17 cellular contexts compared by ENCODE assay signal in genomic region chr14:89012272-89013097, GRCh38.
DNase-seq lines count a peak whose midpoint lies in the region; ATAC-seq, FAIRE-seq and TF ChIP-seq lines count a peak whose summit lies in the region.
"Had no signal": no experiment of that assay in that cellular context is flagged by ENCODE, and none has a peak within 500 bp of the region (broad histone marks: within the 10 kb centered on the region; RNA-seq: fewer than 3 reads in every experiment).

No MANE protein-coding gene starts in this region.

- TF ChIP-seq POLR2A in right lobe of liver (IDR thresholded peaks at IDR 0.05), result no peak

- H3K4me1 ChIP-seq in right lobe of liver, result peaks cover 0 to under 1% (median 0%) of the 10 kb centered on the region in 4 donors
- no peaks in the 10 kb centered on the region for H3K4me1 ChIP-seq in smooth muscle cell (ENCODE audit: low read depth)
- H3K4me1 ChIP-seq: heart left ventricle had no signal

- DNase-seq in NCI-H82 (lab: John Stamatoyannopoulos, UW) (peak; percentile 30), bronchial epithelial cell (ENCODE audit: low read depth) (no peak), right lobe of liver (no peak), smooth muscle cell (lab: John Stamatoyannopoulos, UW; ENCODE audit: unreplicated experiment) (no peak), mesothelial cell of epicardium (ENCODE audit: low spot score in 2 of 2, unreplicated experiment in 2 of 2) (no peak), hypothalamus (lab: John Stamatoyannopoulos, UW) (no peak), kidney glomerular epithelial cell (lab: John Stamatoyannopoulos, UW) (no peak)
- no peak for DNase-seq in activated CD4-positive, alpha-beta T cell treated with anti-CD3 and anti-CD28 coated beads for 4 hours
- DNase-seq: activated naive CD8-positive, alpha-beta T cell treated with anti-CD3 and anti-CD28 coated beads, Interleukin-2, amount 10 ng/mL, durations not matched to agents 7 days and 5 days; heart left ventricle; NCI-H1048; ovary; spleen; T-cell had no signal

- peaks cover 1% of the 10 kb centered on the region for H3K27me3 Mint-ChIP-seq in mesothelial cell of epicardium (ENCODE audit: low read depth)

- H3K4me3 ChIP-seq in bronchial epithelial cell (ENCODE audit: low read depth, low read length) (peak overlapping the region; percentile 18), right lobe of liver (peak overlapping the region; percentile 14 to 38 (median 35)), smooth muscle cell (peak overlapping the region; percentile 28)
- H3K4me3 ChIP-seq: ovary, spleen had no signal

- H3K36me3 ChIP-seq in bronchial epithelial cell (ENCODE audit: control insufficient read depth, insufficient read depth, low read length) (no peaks in the 10 kb centered on the region), right lobe of liver (no peaks in the 10 kb centered on the region), smooth muscle cell (ENCODE audit: low read depth) (no peaks in the 10 kb centered on the region)
- H3K36me3 ChIP-seq: BE2C, heart left ventricle, ovary, spleen had no signal

- H3F3A ChIP-seq in smooth muscle cell (ENCODE audit: low read depth), result no peaks in the 10 kb centered on the region

- H3K27me3 ChIP-seq in bronchial epithelial cell (ENCODE audit: control insufficient read depth, insufficient read depth, low read length), result no peaks in the 10 kb centered on the region
- H3K27me3 ChIP-seq in right lobe of liver, result no peaks in the 10 kb centered on the region
- no peaks in the 10 kb centered on the region for H3K27me3 ChIP-seq in smooth muscle cell (ENCODE audit: low read depth)
- H3K27me3 ChIP-seq: BE2C, ovary had no signal

- FAIRE-seq in bronchial epithelial cell (lab: Jason Lieb, UNC), result no peak
- FAIRE-seq: H54 had no signal

- WGBS in right lobe of liver (ENCODE audit: insufficient coverage, low coverage, low lambda C conversion rate, missing lambda C conversion rate), result 29% methylated on average over 14 of the region's 14 CpGs
- 90% methylated on average over 14 of the region's 14 CpGs for WGBS in smooth muscle cell (ENCODE audit: low lambda C conversion rate)

- no peaks in the 10 kb centered on the region for H3K79me2 ChIP-seq in smooth muscle cell (ENCODE audit: low read depth)

- H3K27ac ChIP-seq in right lobe of liver (peak overlapping the region in 1 of 3 donors; percentile 6), smooth muscle cell (ENCODE audit: low read depth) (no peak overlapping the region)
- H3K27ac ChIP-seq: heart left ventricle, ovary, spleen had no signal

- ATAC-seq in right lobe of liver, result peak; percentile 30 to 45 (median 34)
- ATAC-seq: activated CD8-positive, alpha-beta T cell treated with anti-CD3 and anti-CD28 coated beads, Interleukin-2, amount 10 ng/mL, durations not matched to agents 7 days and 5 days; T-cell had no signal

- TF ChIP-seq CTCF in bronchial epithelial cell (IDR thresholded peaks at IDR 0.05; ENCODE audit: insufficient read depth, low read length, severe bottlenecking), result no peak
- TF ChIP-seq CTCF in right lobe of liver (IDR thresholded peaks at IDR 0.05), result no peak
- no peak for TF ChIP-seq CTCF in smooth muscle cell (IDR thresholded peaks at IDR 0.05; ENCODE audit: borderline replicate concordance, insufficient read depth, poor library complexity, severe bottlenecking)
- TF ChIP-seq CTCF in mesothelial cell of epicardium (IDR thresholded peaks at IDR 0.05; ENCODE audit: unreplicated experiment), result no peak

- H3K9ac ChIP-seq in smooth muscle cell (ENCODE audit: low read depth), result no peak overlapping the region

- intact Hi-C loops in right lobe of liver (cut with DNase I), result no loop called here

- H3K4me2 ChIP-seq in smooth muscle cell, result no peak overlapping the region

- no peak overlapping the region for H2AFZ ChIP-seq in smooth muscle cell (ENCODE audit: low read depth)

- H3K36me3 Mint-ChIP-seq in mesothelial cell of epicardium, result no peaks in the 10 kb centered on the region
- H3K36me3 Mint-ChIP-seq: activated naive CD8-positive, alpha-beta T cell treated with anti-CD3 and anti-CD28 coated beads, Interleukin-2, amount 10 ng/mL, durations not matched to agents 7 days and 5 days; T-cell had no signal

- no peaks in the 10 kb centered on the region for H4K20me1 ChIP-seq in smooth muscle cell (ENCODE audit: low read depth)

- H3K9me3 Mint-ChIP-seq in mesothelial cell of epicardium, result peaks cover 9% of the 10 kb centered on the region
- H3K9me3 Mint-ChIP-seq: activated naive CD8-positive, alpha-beta T cell treated with anti-CD3 and anti-CD28 coated beads, Interleukin-2, amount 10 ng/mL, durations not matched to agents 7 days and 5 days; T-cell had no signal

- H3K4me1 Mint-ChIP-seq in mesothelial cell of epicardium, result peaks cover 6% of the 10 kb centered on the region
- H3K4me1 Mint-ChIP-seq: T-cell had no signal

- H3K27ac Mint-ChIP-seq in mesothelial cell of epicardium, result no peak overlapping the region
- H3K27ac Mint-ChIP-seq: activated CD8-positive, alpha-beta T cell treated with anti-CD3 and anti-CD28 coated beads, Interleukin-2, amount 10 ng/mL, durations not matched to agents 7 days and 5 days; activated naive CD8-positive, alpha-beta T cell treated with anti-CD3 and anti-CD28 coated beads, Interleukin-2, amount 10 ng/mL, durations not matched to agents 7 days and 5 days; T-cell had no signal

- no peak overlapping the region for H3K4me3 Mint-ChIP-seq in mesothelial cell of epicardium
- H3K4me3 Mint-ChIP-seq: activated CD8-positive, alpha-beta T cell treated with anti-CD3 and anti-CD28 coated beads, Interleukin-2, amount 10 ng/mL, durations not matched to agents 7 days and 5 days; activated naive CD8-positive, alpha-beta T cell treated with anti-CD3 and anti-CD28 coated beads, Interleukin-2, amount 10 ng/mL, durations not matched to agents 7 days and 5 days; T-cell had no signal

- H3K9me3 ChIP-seq in right lobe of liver (no peaks in the 10 kb centered on the region), smooth muscle cell (replicated peaks; ENCODE audit: low read depth) (no peaks in the 10 kb centered on the region)
- H3K9me3 ChIP-seq: BE2C, heart left ventricle, ovary, spleen had no signal
